26 cellular contexts compared by ENCODE assay signal in genomic region chr5:11815916-11816315, GRCh38.
"Had no signal": no experiment of that assay in that cellular context is flagged by ENCODE, and none has a peak within 500 bp of the region (broad histone marks: within the 10 kb centered on the region; RNA-seq: fewer than 3 reads in every experiment).

No MANE protein-coding gene starts in this region.

- H3K36me3 ChIP-seq: heart right ventricle, left ventricle myocardium inferior, neutrophil, right atrium auricular region, right lobe of liver, tibial artery, uterus had no signal

- DNase-seq: heart right ventricle; islet precursor cell; left ventricle myocardium inferior; mesendoderm; naive B cell; occipital lobe; right lobe of liver; stimulated activated CD4-positive, alpha-beta T cell treated with anti-CD3 and anti-CD28 coated beads, Interleukin-1b, Interleukin-23, amount 100 ng/mL, for 48 hours; stimulated activated CD4-positive, alpha-beta T cell treated with anti-CD3 and anti-CD28 coated beads, Interleukin-2, amount 100 ng/mL, for 48 hours; stimulated activated CD4-positive, alpha-beta T cell treated with anti-CD3 and anti-CD28 coated beads, Interleukin-4, amount 100 ng/mL, for 4 hours; stimulated activated CD8-positive, alpha-beta memory T cell treated with anti-CD3 and anti-CD28 coated beads, Interleukin-4, amount 100 ng/mL, for 48 hours; stimulated activated naive B cell treated with anti-CD40 and anti-IgM and Interleukin-4, amounts not matched to agents 10 μg/mL and 1 μg/mL and 100 μg/mL, for 72 hours; substantia nigra; testis; tibial artery; trophoblast cell; uterus had no signal

- H2AFZ ChIP-seq: hepatocyte, parathyroid adenoma had no signal

- H3K4me3 ChIP-seq: heart right ventricle, hepatocyte, left ventricle myocardium inferior, lung, right atrium auricular region, right lobe of liver, smooth muscle cell, testis, tibial artery, uterus had no signal

- H3K9ac ChIP-seq: parathyroid adenoma had no signal

- H3K9me3 ChIP-seq: heart right ventricle, left ventricle myocardium inferior, neutrophil, right atrium auricular region, right lobe of liver, testis, tibial artery, uterus had no signal

- H3K27me3 Mint-ChIP-seq: naive B cell; natural killer cell treated with Interleukin-12 subunit alpha and Interleukin-12 subunit beta and Interleukin-15 and Interleukin-18, amount 100 ng/mL, for 72 hours; stimulated activated naive B cell treated with anti-CD40 and anti-IgM and Interleukin-4, amounts not matched to agents 10 μg/mL and 1 μg/mL and 100 μg/mL, for 72 hours; stimulated activated naive CD8-positive, alpha-beta T cell treated with anti-CD3 and anti-CD28 coated beads, Interleukin-15, Interleukin-2, amounts not matched to agents 100 ng/mL and 50 ng/mL, for 24 hours had no signal

- ATAC-seq: heart right ventricle; right lobe of liver; stimulated activated naive B cell treated with anti-CD40 and anti-IgM and Interleukin-4, amounts not matched to agents 10 μg/mL and 1 μg/mL and 100 μg/mL, for 72 hours had no signal

- H3K4me3 Mint-ChIP-seq: mesothelial cell of epicardium; naive B cell; natural killer cell treated with Interleukin-12 subunit alpha and Interleukin-12 subunit beta and Interleukin-15 and Interleukin-18, amount 100 ng/mL, for 72 hours; stimulated activated naive B cell treated with anti-CD40 and anti-IgM and Interleukin-4, amounts not matched to agents 10 μg/mL and 1 μg/mL and 100 μg/mL, for 72 hours; stimulated activated naive CD8-positive, alpha-beta T cell treated with anti-CD3 and anti-CD28 coated beads, Interleukin-15, Interleukin-2, amounts not matched to agents 100 ng/mL and 50 ng/mL, for 24 hours had no signal

- H3K4me1 Mint-ChIP-seq: mesothelial cell of epicardium; naive B cell; stimulated activated naive B cell treated with anti-CD40 and anti-IgM and Interleukin-4, amounts not matched to agents 10 μg/mL and 1 μg/mL and 100 μg/mL, for 72 hours had no signal

- H3K27ac ChIP-seq: heart right ventricle, hepatocyte, left ventricle myocardium inferior, neutrophil, parathyroid adenoma, right atrium auricular region, right lobe of liver, testis, tibial artery, uterus had no signal

- H3K4me2 ChIP-seq: hepatocyte, smooth muscle cell had no signal

- H3K4me1 ChIP-seq: heart right ventricle, left ventricle myocardium inferior, parathyroid adenoma, right atrium auricular region, right lobe of liver, testis, tibial artery, uterus had no signal

- H3K27me3 ChIP-seq: heart right ventricle, hepatocyte, neutrophil, right atrium auricular region, right lobe of liver, testis, tibial artery, uterus had no signal

- H3K27ac Mint-ChIP-seq: mesothelial cell of epicardium; natural killer cell treated with Interleukin-12 subunit alpha and Interleukin-12 subunit beta and Interleukin-15 and Interleukin-18, amount 100 ng/mL, for 72 hours; stimulated activated naive B cell treated with anti-CD40 and anti-IgM and Interleukin-4, amounts not matched to agents 10 μg/mL and 1 μg/mL and 100 μg/mL, for 72 hours; stimulated activated naive CD8-positive, alpha-beta T cell treated with anti-CD3 and anti-CD28 coated beads, Interleukin-15, Interleukin-2, amounts not matched to agents 100 ng/mL and 50 ng/mL, for 24 hours had no signal

- H3K9me3 Mint-ChIP-seq: mesothelial cell of epicardium; natural killer cell treated with Interleukin-12 subunit alpha and Interleukin-12 subunit beta and Interleukin-15 and Interleukin-18, amount 100 ng/mL, for 72 hours; stimulated activated naive CD8-positive, alpha-beta T cell treated with anti-CD3 and anti-CD28 coated beads, Interleukin-15, Interleukin-2, amounts not matched to agents 100 ng/mL and 50 ng/mL, for 24 hours had no signal
